Comparison of ENCODE assay signal across 20 cellular contexts in genomic region chr2:142509401-142509800, GRCh38.
DNase-seq lines count a peak whose midpoint lies in the region; ATAC-seq and FAIRE-seq lines count a peak whose summit lies in the region.
"Had no signal": no experiment of that assay in that cellular context is flagged by ENCODE, and none has a peak within 500 bp of the region (broad histone marks: within the 10 kb centered on the region; RNA-seq: fewer than 3 reads in every experiment).

No MANE protein-coding gene starts in this region.

- no peaks in the 10 kb centered on the region for H3K36me3 ChIP-seq in trophoblast cell (ENCODE audit: control insufficient read depth in 1 of 2, insufficient read depth in 2 of 2, low read length in 2 of 2)
- H3K36me3 ChIP-seq: BLaER1 treated with 17β-estradiol and CSF1 and Interleukin-3, amounts not matched to agents 10 nM and 100 nM had no signal

- no peaks in the 10 kb centered on the region for H3K27me3 ChIP-seq in trophoblast cell (ENCODE audit: insufficient read depth, low read length)
- H3K27me3 ChIP-seq: BLaER1 treated with 17β-estradiol and CSF1 and Interleukin-3, amounts not matched to agents 10 nM and 100 nM had no signal

- ATAC-seq in GM19023 (IDR thresholded peaks at IDR 0.05; ENCODE audit: unreplicated experiment) = no peak
- no peak for ATAC-seq in HG02678 (IDR thresholded peaks at IDR 0.05; ENCODE audit: unreplicated experiment)
- ATAC-seq: CD8-positive, alpha-beta T cell had no signal

- H3K23ac ChIP-seq in trophoblast cell (ENCODE audit: low read length) = no peak overlapping the region

- DNase-seq in trophoblast cell (no peak), KG1 (lab: John Stamatoyannopoulos, UW) (no peak)
- DNase-seq: 8988T; ACHN; AML-193; Caco-2; Calu3; CD4-positive, alpha-beta T cell; CD8-positive, alpha-beta T cell; DMS79 treated with DMSO at 0.1 percent for 48 hours; GF-D8 had no signal

- H4K12ac ChIP-seq in trophoblast cell (ENCODE audit: low read depth, low read length) = no peak overlapping the region

- H3K18ac ChIP-seq in trophoblast cell (ENCODE audit: low read length) = no peak overlapping the region

- no peak overlapping the region for H3K9ac ChIP-seq in trophoblast cell (ENCODE audit: low read length)
- H3K9ac ChIP-seq: BLaER1 treated with 17β-estradiol and CSF1 and Interleukin-3, amounts not matched to agents 10 nM and 100 nM had no signal

- no CpG with 5 or more reads among the region's 3 CpGs for WGBS in trophoblast cell (ENCODE audit: extremely low coverage, insufficient coverage, insufficient read length)

- peak overlapping the region; percentile 44 for H3K4me3 ChIP-seq in trophoblast cell (ENCODE audit: low read depth, low read length)
- H3K4me3 ChIP-seq: BLaER1 treated with 17β-estradiol and CSF1 and Interleukin-3, amounts not matched to agents 10 nM and 100 nM had no signal

- no peaks in the 10 kb centered on the region for H3K9me3 ChIP-seq in trophoblast cell (ENCODE audit: insufficient read depth, low read depth, low read length)
- H3K9me3 ChIP-seq: BLaER1 treated with 17β-estradiol and CSF1 and Interleukin-3, amounts not matched to agents 10 nM and 100 nM; Caco-2 had no signal

- no peak overlapping the region for H4K8ac ChIP-seq in trophoblast cell (ENCODE audit: low read depth, low read length)

- no peak overlapping the region for H3K4ac ChIP-seq in trophoblast cell (ENCODE audit: low read depth, low read length)

- no peaks in the 10 kb centered on the region for H3K4me1 ChIP-seq in trophoblast cell (ENCODE audit: control insufficient read depth in 1 of 2, insufficient read depth in 2 of 2, low read length in 2 of 2)
- H3K4me1 ChIP-seq: BLaER1 treated with 17β-estradiol and CSF1 and Interleukin-3, amounts not matched to agents 10 nM and 100 nM; Caco-2 had no signal

- no peak overlapping the region for H2AK5ac ChIP-seq in trophoblast cell (ENCODE audit: low read length)

- H3K79me1 ChIP-seq in trophoblast cell (ENCODE audit: low read length) = no peaks in the 10 kb centered on the region

- no peak overlapping the region for H3K27ac ChIP-seq in trophoblast cell (ENCODE audit: low read depth, low read length)
- H3K27ac ChIP-seq: BLaER1 treated with 17β-estradiol and CSF1 and Interleukin-3, amounts not matched to agents 10 nM and 100 nM; C4-2B had no signal

- peak; percentile 4 for FAIRE-seq in endometrium (lab: Jason Lieb, UNC)
- FAIRE-seq: D721Med, G401.6, GM12891, GM19239 had no signal

- H3K4me2 ChIP-seq in trophoblast cell (ENCODE audit: low read length) = no peak overlapping the region
- H3K4me2 ChIP-seq: BLaER1 treated with 17β-estradiol and CSF1 and Interleukin-3, amounts not matched to agents 10 nM and 100 nM had no signal

- no peak overlapping the region for H2BK12ac ChIP-seq in trophoblast cell (ENCODE audit: low read length)

- no peaks in the 10 kb centered on the region for H3K79me2 ChIP-seq in trophoblast cell (ENCODE audit: control insufficient read depth, insufficient read depth, low read length, poor library complexity)

- H2BK5ac ChIP-seq in trophoblast cell (ENCODE audit: low read depth, low read length, poor library complexity) = no peak overlapping the region

- no peak overlapping the region for H4K91ac ChIP-seq in trophoblast cell (ENCODE audit: low read depth, low read length)

- no peak overlapping the region for H2BK120ac ChIP-seq in trophoblast cell (ENCODE audit: insufficient read depth, low read length, poor library complexity)

- H2AFZ ChIP-seq in trophoblast cell (ENCODE audit: insufficient read depth, low read length, poor library complexity) = no peak overlapping the region

- no peak overlapping the region for H3K14ac ChIP-seq in trophoblast cell (ENCODE audit: low read length)
